8 cellular contexts compared by ENCODE assay signal in genomic region chr10:7260412-7260900, GRCh38.
DNase-seq lines count a peak whose midpoint lies in the region; ATAC-seq and TF ChIP-seq lines count a peak whose summit lies in the region.

No MANE protein-coding gene starts in this region.

- intact Hi-C loops in activated T-helper 2 cell treated with anti-CD3 and anti-CD28 coated beads, Interferon-gamma antibody, Interleukin-2, Interleukin-4, amounts not matched to agents 10 μg/mL and 5 μg/mL and 100 μg/mL, durations not matched to agents 14 hours and 24 hours and 36 hours (cut with micrococcal nuclease): no loop called here
- intact Hi-C loops in head of caudate nucleus (cut with DNase I): no loop called here

- H3K9me3 Mint-ChIP-seq in activated T-helper 2 cell treated with anti-CD3 and anti-CD28 coated beads, Interferon-gamma antibody, Interleukin-2, Interleukin-4, amounts not matched to agents 10 μg/mL and 5 μg/mL and 100 μg/mL, durations not matched to agents 14 hours and 24 hours and 36 hours: no peaks in the 10 kb centered on the region

- H3K36me3 Mint-ChIP-seq in activated T-helper 2 cell treated with anti-CD3 and anti-CD28 coated beads, Interferon-gamma antibody, Interleukin-2, Interleukin-4, amounts not matched to agents 10 μg/mL and 5 μg/mL and 100 μg/mL, durations not matched to agents 14 hours and 24 hours and 36 hours (ENCODE audit: low read depth): peaks cover 23% of the 10 kb centered on the region

- DNase-seq in NCI-H2081 (lab: John Stamatoyannopoulos, UW) (peak; percentile 9 to 62), NCI-H2081 treated with DMSO at 0.1 percent for 48 hours (lab: John Stamatoyannopoulos, UW) (no peak), LNCaP clone FGC (ENCODE audit: low read depth) (peak; percentile 40), head of caudate nucleus (peak in 31 of 42 donors; percentile 9 to 84 (median 47)), pons (ENCODE audit: low spot score) (peak; percentile 93), NCI-H2107 (lab: John Stamatoyannopoulos, UW) (no peak)
- DNase-seq in activated T-helper 2 cell treated with anti-CD3 and anti-CD28 coated beads, Interferon-gamma antibody, Interleukin-2, Interleukin-4, amounts not matched to agents 10 μg/mL and 5 μg/mL and 100 μg/mL, durations not matched to agents 14 hours and 24 hours and 36 hours (ENCODE audit: low spot score): no peak

- H3K27me3 Mint-ChIP-seq in activated T-helper 2 cell treated with anti-CD3 and anti-CD28 coated beads, Interferon-gamma antibody, Interleukin-2, Interleukin-4, amounts not matched to agents 10 μg/mL and 5 μg/mL and 100 μg/mL, durations not matched to agents 14 hours and 24 hours and 36 hours (ENCODE audit: low read depth): no peaks in the 10 kb centered on the region

- ATAC-seq in GM21786 (IDR thresholded peaks at IDR 0.05; ENCODE audit: unreplicated experiment): peak; percentile 31

- peaks cover 54% of the 10 kb centered on the region for H3K4me1 Mint-ChIP-seq in activated T-helper 2 cell treated with anti-CD3 and anti-CD28 coated beads, Interferon-gamma antibody, Interleukin-2, Interleukin-4, amounts not matched to agents 10 μg/mL and 5 μg/mL and 100 μg/mL, durations not matched to agents 14 hours and 24 hours and 36 hours (ENCODE audit: low read depth)

- peak; percentile 70 for TF ChIP-seq CTCF in LNCaP clone FGC (IDR thresholded peaks at IDR 0.05; ENCODE audit: control insufficient read depth, extremely low read depth, insufficient read depth)

- peak overlapping the region; percentile 40 for H3K4me3 Mint-ChIP-seq in activated T-helper 2 cell treated with anti-CD3 and anti-CD28 coated beads, Interferon-gamma antibody, Interleukin-2, Interleukin-4, amounts not matched to agents 10 μg/mL and 5 μg/mL and 100 μg/mL, durations not matched to agents 14 hours and 24 hours and 36 hours (ENCODE audit: low read depth)

- no peak overlapping the region for H3K4me3 ChIP-seq in LNCaP clone FGC (ENCODE audit: low read depth, low read length)

- H3K27ac Mint-ChIP-seq in activated T-helper 2 cell treated with anti-CD3 and anti-CD28 coated beads, Interferon-gamma antibody, Interleukin-2, Interleukin-4, amounts not matched to agents 10 μg/mL and 5 μg/mL and 100 μg/mL, durations not matched to agents 14 hours and 24 hours and 36 hours: peak overlapping the region; percentile 62

Comparison
In these comparisons a context has a peak if more than half of its experiments do, and no peak if none do; other contexts are left out.
1. DNase-seq: peak in NCI-H2081 (2 of 2), LNCaP clone FGC (single experiment), head of caudate nucleus (31 of 42) and pons (single experiment); none in NCI-H2081 treated with DMSO at 0.1 percent for 48 hours (single experiment), activated T-helper 2 cell treated with anti-CD3 and anti-CD28 coated beads, Interferon-gamma antibody, Interleukin-2, Interleukin-4, amounts not matched to agents 10 μg/mL and 5 μg/mL and 100 μg/mL, durations not matched to agents 14 hours and 24 hours and 36 hours (single experiment) and NCI-H2107 (single experiment).